ENCODE assay signal across 25 cellular contexts in genomic region chr22:43747877-43748276, GRCh38.
"Had no signal": no experiment of that assay in that cellular context is flagged by ENCODE, and none has a peak within 500 bp of the region (broad histone marks: within the 10 kb centered on the region; RNA-seq: fewer than 3 reads in every experiment).

No MANE protein-coding gene starts in this region.

- FAIRE-seq: keratinocyte had no signal

- DNase-seq: activated CD4-positive, alpha-beta memory T cell treated with anti-CD3 and anti-CD28 coated beads for 36 hours; activated CD4-positive, alpha-beta T cell treated with anti-CD3 and anti-CD28 coated beads for 48 hours; activated CD4-positive, CD25-positive, alpha-beta regulatory T cell; activated gamma-delta T cell; activated naive CD4-positive, alpha-beta T cell treated with anti-CD3 and anti-CD28 coated beads, Interleukin-2, amount 50 U/mL, for 16 hours; activated T-cell treated with anti-CD3 and anti-CD28 coated beads for 4 hours; anterior cingulate cortex; body of pancreas; effector CD4-positive, alpha-beta T cell; gastrocnemius medialis; heart left ventricle; left colon; ovary; stimulated activated CD4-positive, alpha-beta T cell treated with anti-CD3 and anti-CD28 coated beads, Interleukin-4, amount 100 ng/mL, for 24 hours; stimulated activated naive CD8-positive, alpha-beta T cell treated with anti-CD3 and anti-CD28 coated beads, Interleukin-15, Interleukin-2, amounts not matched to agents 100 U/mL and 50 U/mL, for 24 hours; T1000; upper lobe of left lung had no signal

- H3K27ac Mint-ChIP-seq: activated CD4-positive, alpha-beta memory T cell treated with anti-CD3 and anti-CD28 coated beads for 36 hours; dendritic cell treated with granulocyte-macrophage colony-stimulating factor and Interleukin-4, amounts not matched to agents 40 ng/mL and 50 ng/mL, for 4 days; memory B cell; natural killer cell treated with Interleukin-12 subunit alpha and Interleukin-12 subunit beta and Interleukin-15 and Interleukin-18, amount 100 ng/mL, for 72 hours; T-helper 1 cell treated with Interleukin-12 subunit alpha and Interleukin-12 subunit beta and Interleukin-4 antibody, amounts not matched to agents 30 μg/mL and 1 μg/mL, for 36 hours had no signal

- H3K36me3 ChIP-seq: esophagus muscularis mucosa, gastrocnemius medialis, heart left ventricle, ovary, prostate gland, right atrium auricular region, upper lobe of left lung had no signal

- H3K4me3 ChIP-seq: body of pancreas, esophagus muscularis mucosa, gastrocnemius medialis, heart left ventricle, ovary, prostate gland, right atrium auricular region, upper lobe of left lung had no signal

- H3K36me3 Mint-ChIP-seq: activated CD4-positive, alpha-beta memory T cell treated with anti-CD3 and anti-CD28 coated beads for 36 hours; memory B cell; natural killer cell treated with Interleukin-12 subunit alpha and Interleukin-12 subunit beta and Interleukin-15 and Interleukin-18, amount 100 ng/mL, for 72 hours had no signal

- H3K27ac ChIP-seq: body of pancreas, esophagus muscularis mucosa, gastrocnemius medialis, heart left ventricle, ovary, prostate gland, right atrium auricular region, upper lobe of left lung had no signal

- H3K27me3 ChIP-seq: body of pancreas, esophagus muscularis mucosa, heart left ventricle, ovary, right atrium auricular region, upper lobe of left lung had no signal

- H3K9me3 Mint-ChIP-seq: activated CD4-positive, alpha-beta memory T cell treated with anti-CD3 and anti-CD28 coated beads for 36 hours; dendritic cell treated with granulocyte-macrophage colony-stimulating factor and Interleukin-4, amounts not matched to agents 40 ng/mL and 50 ng/mL, for 4 days; natural killer cell treated with Interleukin-12 subunit alpha and Interleukin-12 subunit beta and Interleukin-15 and Interleukin-18, amount 100 ng/mL, for 72 hours; T-helper 1 cell treated with Interleukin-12 subunit alpha and Interleukin-12 subunit beta and Interleukin-4 antibody, amounts not matched to agents 30 μg/mL and 1 μg/mL, for 36 hours had no signal

- ATAC-seq: body of pancreas; gastrocnemius medialis; heart left ventricle; left colon; natural killer cell treated with Interleukin-12 subunit alpha and Interleukin-12 subunit beta and Interleukin-15 and Interleukin-18, amount 100 ng/mL, for 72 hours; stimulated activated naive CD8-positive, alpha-beta T cell treated with anti-CD3 and anti-CD28 coated beads, Interleukin-15, Interleukin-2, amounts not matched to agents 100 U/mL and 50 U/mL, for 24 hours had no signal

- H3K4me3 Mint-ChIP-seq: activated CD4-positive, alpha-beta memory T cell treated with anti-CD3 and anti-CD28 coated beads for 36 hours; dendritic cell treated with granulocyte-macrophage colony-stimulating factor and Interleukin-4, amounts not matched to agents 40 ng/mL and 50 ng/mL, for 4 days; memory B cell; natural killer cell treated with Interleukin-12 subunit alpha and Interleukin-12 subunit beta and Interleukin-15 and Interleukin-18, amount 100 ng/mL, for 72 hours; T-helper 1 cell treated with Interleukin-12 subunit alpha and Interleukin-12 subunit beta and Interleukin-4 antibody, amounts not matched to agents 30 μg/mL and 1 μg/mL, for 36 hours had no signal

- H3K9me3 ChIP-seq: body of pancreas, esophagus muscularis mucosa, gastrocnemius medialis, heart left ventricle, ovary, prostate gland, right atrium auricular region, upper lobe of left lung had no signal

- H3K4me1 ChIP-seq: body of pancreas, gastrocnemius medialis, prostate gland, right atrium auricular region, upper lobe of left lung had no signal
